In genomic region chr12:81520064-81520945, GRCh38 we compare ENCODE assay signal across 8 cellular contexts.
DNase-seq lines count a peak whose midpoint lies in the region; ATAC-seq and TF ChIP-seq lines count a peak whose summit lies in the region.

No MANE protein-coding gene starts in this region.

- DNase-seq in SHP77 treated with DMSO at 0.1 percent for 48 hours (lab: John Stamatoyannopoulos, UW) (peak; percentile 15), SHP77 (lab: John Stamatoyannopoulos, UW) (no peak), NCI-H1417 treated with DMSO at 0.1 percent for 48 hours (lab: John Stamatoyannopoulos, UW) (no peak)
- no peak for DNase-seq in effector CD4-positive, alpha-beta T cell
- no peak for DNase-seq in activated naive CD4-positive, alpha-beta T cell (lab: John Stamatoyannopoulos, UW)

- no peaks in the 10 kb centered on the region for H3K36me3 ChIP-seq in skeletal muscle satellite cell (ENCODE audit: insufficient read depth, low read length)

- H3K4me3 ChIP-seq in skeletal muscle satellite cell (ENCODE audit: low read length): no peak overlapping the region

- peak overlapping the region; percentile 64 for H3K4me2 ChIP-seq in skeletal muscle satellite cell (ENCODE audit: low read length)

- H3K27me3 ChIP-seq in skeletal muscle satellite cell (ENCODE audit: control insufficient read depth, insufficient read depth, low read length): no peaks in the 10 kb centered on the region

- H3K9me3 ChIP-seq in skeletal muscle satellite cell (replicated peaks; ENCODE audit: low read length): no peaks in the 10 kb centered on the region

- no peak overlapping the region for H3K9ac ChIP-seq in skeletal muscle satellite cell (ENCODE audit: low read depth, low read length)

- no peaks in the 10 kb centered on the region for H3K4me1 ChIP-seq in skeletal muscle satellite cell (ENCODE audit: control insufficient read depth, insufficient read depth, low read length)

- ATAC-seq in HG02981 (IDR thresholded peaks at IDR 0.05; ENCODE audit: unreplicated experiment) (peak; percentile 54), SK-N-SH treated with all-trans-retinoic acid at 6 μM for 48 hours (peak; percentile 79)

TF ChIP-seq in SK-N-SH treated with all-trans-retinoic acid at 6 μM for 48 hours, 23 proteins besides CTCF, POLR2A, EP300 and RAD21:
- TF ChIP-seq PATZ1 (CRISPR knock-in tag; IDR thresholded peaks at IDR 0.05; ENCODE audit: borderline replicate concordance) (no peak), OSR1 (CRISPR knock-in tag; IDR thresholded peaks at IDR 0.05) (no peak), TSHZ2 (CRISPR knock-in tag; IDR thresholded peaks at IDR 0.05) (no peak), RARB (CRISPR knock-in tag; IDR thresholded peaks at IDR 0.05) (no peak), ISL1 (CRISPR knock-in tag; IDR thresholded peaks at IDR 0.05) (no peak), ARNTL (CRISPR knock-in tag; IDR thresholded peaks at IDR 0.05; ENCODE audit: borderline replicate concordance, low read depth) (no peak), ZFP3 (CRISPR knock-in tag; IDR thresholded peaks at IDR 0.05) (no peak), ZNF70 (CRISPR knock-in tag; IDR thresholded peaks at IDR 0.05) (no peak), BACH2 (CRISPR knock-in tag; IDR thresholded peaks at IDR 0.05; ENCODE audit: borderline replicate concordance) (no peak), ZNF8 (CRISPR knock-in tag; IDR thresholded peaks at IDR 0.05) (no peak)
